In the genomic region with DNA sequence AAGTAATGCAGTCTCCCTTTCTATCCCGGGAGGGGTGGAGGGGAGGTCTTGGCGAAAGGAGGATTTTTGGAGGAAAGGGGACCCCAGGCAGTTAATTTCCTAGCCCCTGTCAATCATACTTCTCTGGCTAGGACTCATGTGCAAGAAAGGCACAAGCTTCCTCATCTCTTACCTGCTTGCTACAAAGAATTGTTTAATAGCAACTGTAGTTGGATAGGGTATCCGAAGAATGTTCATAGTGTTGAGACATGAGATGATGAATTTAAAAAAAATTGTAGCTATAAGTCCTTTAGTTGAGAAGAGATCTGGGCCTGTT, we compare ENCODE assay signal across 1 cellular context.
TF ChIP-seq lines count a peak whose summit lies in the region.

No MANE protein-coding gene starts in this region.

TF ChIP-seq in GM23338, 12 proteins besides CTCF, POLR2A, EP300 and RAD21 (continued from another document):
- TF ChIP-seq, protein P1, sequence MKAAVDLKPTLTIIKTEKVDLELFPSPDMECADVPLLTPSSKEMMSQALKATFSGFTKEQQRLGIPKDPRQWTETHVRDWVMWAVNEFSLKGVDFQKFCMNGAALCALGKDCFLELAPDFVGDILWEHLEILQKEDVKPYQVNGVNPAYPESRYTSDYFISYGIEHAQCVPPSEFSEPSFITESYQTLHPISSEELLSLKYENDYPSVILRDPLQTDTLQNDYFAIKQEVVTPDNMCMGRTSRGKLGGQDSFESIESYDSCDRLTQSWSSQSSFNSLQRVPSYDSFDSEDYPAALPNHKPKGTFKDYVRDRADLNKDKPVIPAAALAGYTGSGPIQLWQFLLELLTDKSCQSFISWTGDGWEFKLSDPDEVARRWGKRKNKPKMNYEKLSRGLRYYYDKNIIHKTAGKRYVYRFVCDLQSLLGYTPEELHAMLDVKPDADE (IDR thresholded peaks at IDR 0.05), result no peak
- no peak for TF ChIP-seq EZH2 (IDR thresholded peaks at IDR 0.05; ENCODE audit: low read depth, unreplicated experiment)
- TF ChIP-seq POLR2AphosphoS5 (IDR thresholded peaks at IDR 0.05; ENCODE audit: low read depth), result no peak
